10 cellular contexts compared by ENCODE assay signal in the genomic region with DNA sequence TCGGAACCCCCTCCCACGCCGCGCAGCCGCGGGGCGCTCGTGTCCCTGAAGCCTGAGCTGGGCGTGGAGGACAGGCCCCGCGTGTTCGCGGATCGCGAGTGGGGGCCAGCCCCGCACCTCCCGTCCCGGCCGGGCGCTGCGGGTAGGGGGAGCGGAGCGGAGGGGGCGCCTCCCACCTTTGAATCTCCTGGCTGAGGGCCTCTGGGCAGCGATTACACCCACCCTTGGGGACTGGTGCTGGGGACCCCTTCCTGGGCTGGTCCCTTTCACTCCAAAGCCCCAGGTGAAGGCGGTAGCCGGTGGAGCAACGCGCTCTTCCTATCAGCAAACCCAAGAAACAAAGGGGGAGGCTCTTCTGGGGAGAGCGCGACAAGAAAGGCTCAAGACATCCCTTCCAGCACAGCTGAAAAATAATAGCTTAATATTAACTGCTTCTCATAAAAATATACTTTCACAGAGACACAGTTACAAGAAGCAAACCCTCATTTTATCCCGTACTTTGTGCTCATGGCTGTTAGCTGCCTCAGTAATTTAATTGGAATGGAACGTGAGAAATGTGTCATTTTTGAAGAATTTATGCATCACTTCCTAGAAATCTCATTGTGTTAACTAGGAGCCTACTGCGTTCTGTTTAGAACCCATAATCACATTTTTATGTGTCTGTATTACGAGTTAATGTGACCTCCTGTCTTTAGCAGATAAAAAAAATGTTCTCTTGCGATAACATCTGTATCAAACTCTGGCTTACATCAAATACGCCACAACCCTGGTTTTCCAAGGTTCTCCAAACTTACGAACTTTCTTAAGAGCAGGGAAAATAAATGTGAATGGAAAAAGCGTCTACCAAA. TPM values are rescaled to one million over a fixed set of nuclear protein-coding genes. Genes with fewer than 3 reads are reported as not detected.
DNase-seq lines count a peak whose midpoint lies in the region; ATAC-seq and TF ChIP-seq lines count a peak whose summit lies in the region.
"Had no signal": no experiment of that assay in that cellular context is flagged by ENCODE, and none has a peak within 500 bp of the region (broad histone marks: within the 10 kb centered on the region; RNA-seq: fewer than 3 reads in every experiment).

No MANE protein-coding gene starts in this region.

- ATAC-seq in left ventricle myocardium superior, result no peak

- no peak for TF ChIP-seq POLR2A in vagina (IDR thresholded peaks at IDR 0.05)

- H3K27me3 ChIP-seq in kidney epithelial cell (ENCODE audit: control insufficient read depth, insufficient read depth, low read length), result peaks cover 5% of the 10 kb centered on the region
- H3K27me3 ChIP-seq in vagina, result peaks cover 31% of the 10 kb centered on the region

- intact Hi-C loops in left ventricle myocardium superior (cut with micrococcal nuclease) (no loop called here), vagina (cut with DNase I) (loop anchor here (5.0 kb wide), 1 partner anchor 403 kb away; no protein-coding TSS in a partner anchor)

- no peaks in the 10 kb centered on the region for H3K36me3 ChIP-seq in kidney epithelial cell (ENCODE audit: control insufficient read depth, insufficient read depth, low read length)
- H3K36me3 ChIP-seq in vagina, result no peaks in the 10 kb centered on the region

- H3K9me3 ChIP-seq in vagina, result no peaks in the 10 kb centered on the region

- DNase-seq in A172 (ENCODE audit: low spot score), result peak; percentile 77
- DNase-seq in HCEC 1CT, result peak; percentile 70
- peak; percentile 71 for DNase-seq in astrocyte of the hippocampus (ENCODE audit: low read depth, low spot score)
- DNase-seq in kidney epithelial cell (ENCODE audit: low read depth), result no peak
- DNase-seq in midbrain (lab: John Stamatoyannopoulos, UW), result no peak
- DNase-seq in stimulated activated CD4-positive, alpha-beta T cell treated with anti-CD3 and anti-CD28 coated beads, Interleukin-4, amount 100 ng/mL, for 1 hour, result no peak
- no peak for DNase-seq in left ventricle myocardium superior
- no peak for DNase-seq in vagina (ENCODE audit: extremely low spot score in 2 of 2)
- DNase-seq: activated naive CD4-positive, alpha-beta T cell treated with anti-CD3 and anti-CD28 coated beads, Interleukin-2, amount 50 U/mL, for 16 hours had no signal

- peaks cover 22% of the 10 kb centered on the region for H3K4me1 ChIP-seq in vagina

- H3K4me3 ChIP-seq in kidney epithelial cell (ENCODE audit: low read depth, low read length) (peak overlapping the region; percentile 15), vagina (no peak overlapping the region)

- TF ChIP-seq CTCF in kidney epithelial cell (IDR thresholded peaks at IDR 0.05; ENCODE audit: insufficient read depth, low read length, poor library complexity, severe bottlenecking) (no peak), vagina (IDR thresholded peaks at IDR 0.05) (no peak)

- no peak overlapping the region for H3K27ac ChIP-seq in vagina

RNA-seq across cellular contexts. Expression of a gene that starts 11.7 kb away (rescaled TPM):
- 6.2 and 6.4 TPM in 2 replicates for total RNA-seq in A172 (2014; rRNA removed; shearing (Covaris generic))
- 0.84 and 3.0 TPM in 2 replicates for total RNA-seq in kidney epithelial cell
- total RNA-seq in left ventricle myocardium superior, result not detected
- total RNA-seq in vagina, result not detected
- total RNA-seq: T-helper 1 cell treated with Interleukin-12 subunit alpha and Interleukin-12 subunit beta and Interleukin-4 antibody, amounts not matched to agents 30 ng/mL and 1 ng/mL, for 36 hours had no signal

Comparison
In these comparisons a context has a peak if more than half of its experiments do, and no peak if none do; other contexts are left out.
1. DNase-seq: peak in A172 (single experiment), HCEC 1CT (single experiment) and astrocyte of the hippocampus (single experiment); none in kidney epithelial cell (single experiment), midbrain (single experiment), stimulated activated CD4-positive, alpha-beta T cell treated with anti-CD3 and anti-CD28 coated beads, Interleukin-4, amount 100 ng/mL, for 1 hour (single experiment), left ventricle myocardium superior (single experiment) and vagina (0 of 2).